Comparison of ENCODE assay signal across 9 cellular contexts in the genomic region with DNA sequence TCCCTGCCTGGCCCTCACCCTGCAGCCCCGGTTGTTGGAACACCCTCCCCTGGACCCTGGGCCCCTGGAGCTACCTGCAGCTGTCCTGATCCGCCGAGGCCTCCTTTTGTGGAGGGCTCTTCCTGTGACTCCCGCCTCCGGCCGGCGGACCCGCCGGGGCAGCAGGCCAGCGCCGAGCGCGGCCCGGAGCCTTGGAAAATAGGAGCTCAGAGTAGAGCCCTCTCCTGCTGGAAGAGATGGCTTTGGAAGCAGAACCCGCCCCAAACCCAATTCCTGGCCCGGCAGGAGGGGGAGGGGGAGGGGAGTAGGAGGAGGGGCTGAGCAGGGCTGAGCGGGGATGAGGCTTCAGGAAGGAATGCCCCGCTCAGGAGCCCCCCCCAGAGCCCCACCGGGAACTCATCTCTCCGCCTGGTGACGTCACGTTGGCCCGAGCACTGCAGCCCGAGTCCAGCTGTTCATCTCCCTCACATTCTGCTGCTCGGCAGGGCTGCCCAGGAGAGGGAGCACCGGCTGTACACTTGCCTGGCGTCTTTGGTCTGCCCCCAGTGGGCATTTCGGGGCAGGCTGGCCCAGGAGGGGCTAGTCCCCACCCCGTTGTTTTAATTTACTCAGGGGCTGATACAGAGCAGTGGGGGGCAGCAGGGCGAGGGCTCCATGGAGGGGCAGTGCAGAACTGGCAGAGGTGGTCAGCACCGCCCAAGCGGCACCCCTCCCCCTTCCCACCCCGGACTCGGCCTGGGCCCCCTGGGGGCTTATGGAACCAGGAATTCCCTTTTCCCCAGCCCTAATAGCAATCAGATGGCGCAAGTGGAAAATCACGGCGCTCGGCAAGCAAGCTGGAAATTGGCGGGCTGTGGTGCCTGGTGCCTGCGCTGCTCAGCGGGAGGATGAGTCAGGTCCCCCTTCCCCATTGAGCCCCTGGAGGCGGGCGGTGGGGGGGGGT. TPM values are rescaled to one million over a fixed set of nuclear protein-coding genes. Genes with fewer than 3 reads are reported as not detected.
DNase-seq lines count a peak whose midpoint lies in the region; ATAC-seq lines count a peak whose summit lies in the region.
"Had no signal": no experiment of that assay in that cellular context is flagged by ENCODE, and none has a peak within 500 bp of the region (broad histone marks: within the 10 kb centered on the region; RNA-seq: fewer than 3 reads in every experiment).

A gene with protein sequence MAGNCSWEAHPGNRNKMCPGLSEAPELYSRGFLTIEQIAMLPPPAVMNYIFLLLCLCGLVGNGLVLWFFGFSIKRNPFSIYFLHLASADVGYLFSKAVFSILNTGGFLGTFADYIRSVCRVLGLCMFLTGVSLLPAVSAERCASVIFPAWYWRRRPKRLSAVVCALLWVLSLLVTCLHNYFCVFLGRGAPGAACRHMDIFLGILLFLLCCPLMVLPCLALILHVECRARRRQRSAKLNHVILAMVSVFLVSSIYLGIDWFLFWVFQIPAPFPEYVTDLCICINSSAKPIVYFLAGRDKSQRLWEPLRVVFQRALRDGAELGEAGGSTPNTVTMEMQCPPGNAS (minus strand): TSS at position 238 of the 943 bp plus-strand sequence. CDS start 3,345 bp downstream, outside the sequence.

- peak within 1 kb of the TSS; percentile 71; the same call in 1 of the 2 replicates for H3K27ac ChIP-seq in SK-N-MC
- H3K27ac ChIP-seq: HL-60 had no signal

- no peaks in the 10 kb centered on the region for H3K9me3 ChIP-seq in SK-N-MC (ENCODE audit: low read depth, low read length)

- ATAC-seq in Right ventricle myocardium superior (ENCODE audit: poor library complexity): peak; percentile 76
- no peak for ATAC-seq in GM19351 (IDR thresholded peaks at IDR 0.05; ENCODE audit: unreplicated experiment)

- DNase-seq in ELR (ENCODE audit: low read depth) (peak; percentile 84), SK-N-MC (ENCODE audit: low read depth, low spot score) (no peak), Right ventricle myocardium superior (peak; percentile 95), posterior cingulate gyrus (peak in 7 of 10 donors; percentile 33 to 94 (median 66)), NCI-H187 (lab: John Stamatoyannopoulos, UW) (no peak), NCI-H345 (lab: John Stamatoyannopoulos, UW) (no peak), NOMO-1 treated with dmso at 0.1 percent for 144 hours (lab: John Stamatoyannopoulos, UW; ENCODE audit: unreplicated experiment) (no peak)

- peak within 1 kb of the TSS; percentile 47 for H3K9ac ChIP-seq in SK-N-MC (ENCODE audit: insufficient read length)

- no peaks in the 10 kb centered on the region for H3K36me3 ChIP-seq in SK-N-MC (ENCODE audit: insufficient read depth, low read length)

- peak within 1 kb of the TSS; percentile 73 for H3K4me3 ChIP-seq in SK-N-MC

- intact Hi-C loops in Right ventricle myocardium superior (cut with DNase I) (no loop called here), posterior cingulate gyrus (cut with DNase I) (no loop called here)

RNA-seq across cellular contexts. Expression of the gene that starts here (rescaled TPM):
- total RNA-seq in Right ventricle myocardium superior: 4.9 TPM

Comparison
In these comparisons a context has a peak if more than half of its experiments do, and no peak if none do; other contexts are left out.
1. DNase-seq: peak in ELR (single experiment), Right ventricle myocardium superior (single experiment) and posterior cingulate gyrus (7 of 10); none in SK-N-MC (single experiment), NCI-H187 (0 of 2), NCI-H345 (single experiment) and NOMO-1 treated with dmso at 0.1 percent for 144 hours (single experiment).